ENCODE assay signal across 1 cellular context in genomic region chr9:81689343-81690175, GRCh38.
TF ChIP-seq lines count a peak whose summit lies in the region.

Gene TLE1, minus strand, starts transcription at chr9:81689547. Its CDS starts 1,307 bp downstream, at chr9:81688240.

TF ChIP-seq in HepG2, 621 proteins besides CTCF, POLR2A, EP300 and RAD21 (continued from another document and continues in another):
- TF ChIP-seq POLR2AphosphoS5 (IDR thresholded peaks at IDR 0.05; ENCODE audit: low read depth, low read length): peak; percentile 57
- no peak for TF ChIP-seq ZC3H4 (CRISPR knock-in tag; IDR thresholded peaks at IDR 0.05; ENCODE audit: borderline replicate concordance)
- TF ChIP-seq SKIL (CRISPR knock-in tag; IDR thresholded peaks at IDR 0.05; ENCODE audit: borderline replicate concordance): peak; percentile 85
- peak; percentile 70; the same call in 1 of the 2 replicates for TF ChIP-seq MYPOP (CRISPR knock-in tag; IDR thresholded peaks at IDR 0.05)
- peak; percentile 74 for TF ChIP-seq DBP (CRISPR knock-in tag; IDR thresholded peaks at IDR 0.05; ENCODE audit: not compliant biosample characterization)
- peak; percentile 88 for TF ChIP-seq MAX (IDR thresholded peaks at IDR 0.05)
- TF ChIP-seq HOXD1 (CRISPR knock-in tag; IDR thresholded peaks at IDR 0.05): peak; percentile 77; the same call in 1 of the 2 replicates
- TF ChIP-seq ZNF431 (CRISPR knock-in tag; IDR thresholded peaks at IDR 0.05; ENCODE audit: borderline replicate concordance, low read depth): 0 out of 2 replicates have a peak, but pooled peaks have one; percentile 30
- peak; percentile 28 for TF ChIP-seq KDM3A (CRISPR knock-in tag; IDR thresholded peaks at IDR 0.05; ENCODE audit: low read depth)
- no peak for TF ChIP-seq JDP2 (CRISPR knock-in tag; IDR thresholded peaks at IDR 0.05; ENCODE audit: borderline replicate concordance)
- TF ChIP-seq GMEB2 (CRISPR knock-in tag; IDR thresholded peaks at IDR 0.05; ENCODE audit: low read depth): peak; percentile 44
- no peak for TF ChIP-seq HMGXB3 (CRISPR knock-in tag; IDR thresholded peaks at IDR 0.05; ENCODE audit: borderline replicate concordance)
- TF ChIP-seq ZNF841 (CRISPR knock-in tag; IDR thresholded peaks at IDR 0.05; ENCODE audit: borderline replicate concordance): no peak
- no peak for TF ChIP-seq SRF (IDR thresholded peaks at IDR 0.05; ENCODE audit: low read depth, low read length)
- TF ChIP-seq ZNF33A (CRISPR knock-in tag; IDR thresholded peaks at IDR 0.05; ENCODE audit: borderline replicate concordance): no peak
- no peak for TF ChIP-seq TEAD3 (CRISPR knock-in tag; optimal IDR thresholded peaks at IDR 0.05; ENCODE audit: borderline replicate concordance)
- TF ChIP-seq PCBP1 (IDR thresholded peaks at IDR 0.05; ENCODE audit: borderline replicate concordance, low read depth, low read length): peak; percentile 86; the same call in 1 of the 2 replicates
- TF ChIP-seq PHB2 (IDR thresholded peaks at IDR 0.05; ENCODE audit: partially characterized antibody): no peak
- peak; percentile 54; the same call in 1 of the 2 replicates for TF ChIP-seq ZNF543 (CRISPR knock-in tag; IDR thresholded peaks at IDR 0.05)
- no peak for TF ChIP-seq HMGA1 (CRISPR knock-in tag; conservative IDR thresholded peaks at IDR 0.05)
- TF ChIP-seq THRA (CRISPR knock-in tag; IDR thresholded peaks at IDR 0.05; ENCODE audit: borderline replicate concordance): 0 out of 2 replicates have a peak, but pooled peaks have one; percentile 18
- no peak for TF ChIP-seq HES4 (CRISPR knock-in tag; IDR thresholded peaks at IDR 0.05; ENCODE audit: borderline replicate concordance)
- TF ChIP-seq DMTF1 (CRISPR knock-in tag; IDR thresholded peaks at IDR 0.05): no peak
- TF ChIP-seq RNF219 (CRISPR knock-in tag; IDR thresholded peaks at IDR 0.05): no peak; the same call in 1 of the 2 replicates
- peak; percentile 66; the same call in 1 of the 2 replicates for TF ChIP-seq HINFP (CRISPR knock-in tag; IDR thresholded peaks at IDR 0.05; ENCODE audit: low read depth)
- peak; percentile 36; the same call in 1 of the 2 replicates for TF ChIP-seq REPIN1 (CRISPR knock-in tag; IDR thresholded peaks at IDR 0.05; ENCODE audit: borderline replicate concordance, low read depth)
- TF ChIP-seq SRSF4 (IDR thresholded peaks at IDR 0.05; ENCODE audit: low read depth, low read length, poor library complexity, severe bottlenecking): no peak
- peak; percentile 52 for TF ChIP-seq ZFY (CRISPR knock-in tag; IDR thresholded peaks at IDR 0.05)
- peak; percentile 81 for TF ChIP-seq ZNF687 (CRISPR knock-in tag; IDR thresholded peaks at IDR 0.05)
